ENCODE assay signal across 12 cellular contexts in genomic region chr20:11331096-11331495, GRCh38.
"Had no signal": no experiment of that assay in that cellular context is flagged by ENCODE, and none has a peak within 500 bp of the region (broad histone marks: within the 10 kb centered on the region; RNA-seq: fewer than 3 reads in every experiment).

No MANE protein-coding gene starts in this region.

- DNase-seq: activated CD4-positive, alpha-beta T cell treated with anti-CD3 and anti-CD28 coated beads, Interleukin-2, amount 50 U/mL, for 4 hours; activated CD4-positive, CD25-positive, alpha-beta regulatory T cell treated with anti-CD3 and anti-CD28 coated beads, Interleukin-2, amount 50 U/mL, for 72 hours; activated effector memory CD4-positive, alpha-beta T cell treated with anti-CD3 and anti-CD28 coated beads, Interleukin-2, amount 50 U/mL, for 16 hours; activated T-cell treated with anti-CD3 and anti-CD28 coated beads, Interleukin-2, amount 50 U/mL, for 1 hour; amygdala; cerebellar nuclear complex; kidney glomerular epithelial cell; pancreas; uterus had no signal

- H3K4me3 ChIP-seq: neural progenitor cell, pancreas, skin epidermis, uterus had no signal

- ATAC-seq: activated naive CD4-positive, alpha-beta T cell treated with anti-CD3 and anti-CD28 coated beads, Interleukin-2, amount 50 U/mL, for 72 hours; pancreas had no signal
